19 cellular contexts compared by ENCODE assay signal in genomic region chr7:6011541-6011940, GRCh38. TPM values are rescaled to one million over a fixed set of nuclear protein-coding genes. Genes with fewer than 3 reads are reported as not detected.
A peak's percentile ranks its signal among the peaks of the same experiment; 100 is the strongest.
DNase-seq lines count a peak whose midpoint lies in the region; ATAC-seq and TF ChIP-seq lines count a peak whose summit lies in the region.
"Had no signal": no experiment of that assay in that cellular context is flagged by ENCODE, and none has a peak within 500 bp of the region (broad histone marks: within the 10 kb centered on the region; RNA-seq: fewer than 3 reads in every experiment).

No MANE protein-coding gene starts in this region.

- no peak for TF ChIP-seq CTCF in activated CD8-positive, alpha-beta T cell treated with anti-CD3 and anti-CD28 coated beads for 36 hours (IDR thresholded peaks at IDR 0.05)
- TF ChIP-seq CTCF in lower lobe of right lung (IDR thresholded peaks at IDR 0.05) = no peak
- no peak for TF ChIP-seq CTCF in type B pancreatic cell (conservative IDR thresholded peaks at IDR 0.05)
- no peak for TF ChIP-seq CTCF in GM13976 (IDR thresholded peaks at IDR 0.05; ENCODE audit: borderline replicate concordance, control extremely low read depth, extremely low read depth, insufficient read depth, missing control alignments)

- H3K4me3 ChIP-seq in lower lobe of right lung = no peak overlapping the region
- H3K4me3 ChIP-seq: heart left ventricle, spleen, tibial artery had no signal

- H3K4me3 Mint-ChIP-seq in activated naive CD4-positive, alpha-beta T cell treated with anti-CD3 and anti-CD28 coated beads, Interleukin-2, amount 50 U/mL, for 24 hours = peak overlapping the region; percentile 93
- H3K4me3 Mint-ChIP-seq in activated naive CD4-positive, alpha-beta T cell treated with anti-CD3 and anti-CD28 coated beads, Interleukin-2, amount 10 ng/mL, durations not matched to agents 7 days and 5 days = no peak overlapping the region
- H3K4me3 Mint-ChIP-seq in activated CD8-positive, alpha-beta T cell treated with anti-CD3 and anti-CD28 coated beads for 36 hours = peak overlapping the region; percentile 88
- peak overlapping the region; percentile 95 for H3K4me3 Mint-ChIP-seq in type B pancreatic cell

- H3K9me3 ChIP-seq in lower lobe of right lung = no peaks in the 10 kb centered on the region
- H3K9me3 ChIP-seq: heart left ventricle, neutrophil, spleen, tibial artery had no signal

- ATAC-seq in activated CD8-positive, alpha-beta T cell treated with anti-CD3 and anti-CD28 coated beads for 36 hours = no peak
- ATAC-seq in lower lobe of right lung = no peak
- no peak for ATAC-seq in GM19463 (IDR thresholded peaks at IDR 0.05; ENCODE audit: unreplicated experiment)
- ATAC-seq: heart left ventricle, left colon had no signal

- CTCF ChIA-PET in activated naive CD4-positive, alpha-beta T cell treated with anti-CD3 and anti-CD28 coated beads, Interleukin-2, amount 10 ng/mL, durations not matched to agents 7 days and 5 days (lab: Charles Lee) = no interaction called here
- CTCF ChIA-PET in activated CD8-positive, alpha-beta T cell treated with anti-CD3 and anti-CD28 coated beads for 36 hours (lab: Charles Lee) = no interaction called here

- peaks cover 26% of the 10 kb centered on the region for H3K36me3 ChIP-seq in lower lobe of right lung

- intact Hi-C loops in activated CD8-positive, alpha-beta T cell treated with anti-CD3 and anti-CD28 coated beads for 36 hours (cut with micrococcal nuclease) = no loop called here
- intact Hi-C loops in lower lobe of right lung (cut with DNase I) = no loop called here

- peaks cover 37% of the 10 kb centered on the region for H3K4me1 Mint-ChIP-seq in activated naive CD4-positive, alpha-beta T cell treated with anti-CD3 and anti-CD28 coated beads, Interleukin-2, amount 50 U/mL, for 24 hours
- H3K4me1 Mint-ChIP-seq in activated naive CD4-positive, alpha-beta T cell treated with anti-CD3 and anti-CD28 coated beads, Interleukin-2, amount 10 ng/mL, durations not matched to agents 7 days and 5 days = peaks cover 42% of the 10 kb centered on the region
- H3K4me1 Mint-ChIP-seq in activated CD8-positive, alpha-beta T cell treated with anti-CD3 and anti-CD28 coated beads for 36 hours (ENCODE audit: low read depth) = peaks cover 49% of the 10 kb centered on the region
- peaks cover 33% of the 10 kb centered on the region for H3K4me1 Mint-ChIP-seq in type B pancreatic cell (ENCODE audit: unreplicated experiment)

- H3K9me3 Mint-ChIP-seq in activated naive CD4-positive, alpha-beta T cell treated with anti-CD3 and anti-CD28 coated beads, Interleukin-2, amount 50 U/mL, for 24 hours = no peaks in the 10 kb centered on the region
- no peaks in the 10 kb centered on the region for H3K9me3 Mint-ChIP-seq in activated naive CD4-positive, alpha-beta T cell treated with anti-CD3 and anti-CD28 coated beads, Interleukin-2, amount 10 ng/mL, durations not matched to agents 7 days and 5 days
- H3K9me3 Mint-ChIP-seq in activated CD8-positive, alpha-beta T cell treated with anti-CD3 and anti-CD28 coated beads for 36 hours = no peaks in the 10 kb centered on the region
- no peaks in the 10 kb centered on the region for H3K9me3 Mint-ChIP-seq in type B pancreatic cell

- peak overlapping the region; percentile 38 for H3K27ac ChIP-seq in lower lobe of right lung
- H3K27ac ChIP-seq: brain microvascular endothelial cell, HL-60, neutrophil, spleen, tibial artery, WERI-Rb-1 had no signal

- no peaks in the 10 kb centered on the region for H3K27me3 ChIP-seq in lower lobe of right lung (ENCODE audit: low read depth)
- H3K27me3 ChIP-seq: brain microvascular endothelial cell, heart left ventricle, neutrophil, spleen, tibial artery had no signal

- peaks cover 7% of the 10 kb centered on the region for H3K36me3 Mint-ChIP-seq in activated naive CD4-positive, alpha-beta T cell treated with anti-CD3 and anti-CD28 coated beads, Interleukin-2, amount 50 U/mL, for 24 hours
- H3K36me3 Mint-ChIP-seq in activated naive CD4-positive, alpha-beta T cell treated with anti-CD3 and anti-CD28 coated beads, Interleukin-2, amount 10 ng/mL, durations not matched to agents 7 days and 5 days = peaks cover 16% of the 10 kb centered on the region
- peaks cover 40% of the 10 kb centered on the region for H3K36me3 Mint-ChIP-seq in activated CD8-positive, alpha-beta T cell treated with anti-CD3 and anti-CD28 coated beads for 36 hours (ENCODE audit: low read depth)
- peaks cover 11% of the 10 kb centered on the region for H3K36me3 Mint-ChIP-seq in type B pancreatic cell

- DNase-seq in activated naive CD4-positive, alpha-beta T cell treated with anti-CD3 and anti-CD28 coated beads, Interleukin-2, amount 10 ng/mL, durations not matched to agents 7 days and 5 days = no peak
- no peak for DNase-seq in activated CD8-positive, alpha-beta T cell treated with anti-CD3 and anti-CD28 coated beads for 36 hours
- DNase-seq in lower lobe of right lung (no peak), type B pancreatic cell (ENCODE audit: extremely low spot score, unreplicated experiment) (no peak), NCI-H1436 (lab: John Stamatoyannopoulos, UW) (no peak), GM13976 (ENCODE audit: low spot score) (no peak)
- DNase-seq: brain microvascular endothelial cell; heart left ventricle; left colon; NCI-H2081; NK-92 treated with Interleukin-12 subunit alpha and Interleukin-12 subunit beta, amount 100 ng/mL, for 24 hours; spleen; tibial artery; WERI-Rb-1 had no signal

- in situ Hi-C loops in GM13976 (cut with MboI; ENCODE audit: low sequenced_read_pairs, unreplicated experiment) = no loop called here

- POLR2A ChIA-PET in activated CD8-positive, alpha-beta T cell treated with anti-CD3 and anti-CD28 coated beads for 36 hours (lab: Charles Lee) = no interaction called here

- peaks cover 52% of the 10 kb centered on the region for H3K4me1 ChIP-seq in lower lobe of right lung

- H3K27ac Mint-ChIP-seq in activated naive CD4-positive, alpha-beta T cell treated with anti-CD3 and anti-CD28 coated beads, Interleukin-2, amount 50 U/mL, for 24 hours = peak overlapping the region; percentile 59
- no peak overlapping the region for H3K27ac Mint-ChIP-seq in activated naive CD4-positive, alpha-beta T cell treated with anti-CD3 and anti-CD28 coated beads, Interleukin-2, amount 10 ng/mL, durations not matched to agents 7 days and 5 days
- peak overlapping the region; percentile 70 for H3K27ac Mint-ChIP-seq in activated CD8-positive, alpha-beta T cell treated with anti-CD3 and anti-CD28 coated beads for 36 hours
- H3K27ac Mint-ChIP-seq in type B pancreatic cell = peak overlapping the region; percentile 97

- no peaks in the 10 kb centered on the region for H3K27me3 Mint-ChIP-seq in activated naive CD4-positive, alpha-beta T cell treated with anti-CD3 and anti-CD28 coated beads, Interleukin-2, amount 50 U/mL, for 24 hours
- no peaks in the 10 kb centered on the region for H3K27me3 Mint-ChIP-seq in activated naive CD4-positive, alpha-beta T cell treated with anti-CD3 and anti-CD28 coated beads, Interleukin-2, amount 10 ng/mL, durations not matched to agents 7 days and 5 days
- H3K27me3 Mint-ChIP-seq in activated CD8-positive, alpha-beta T cell treated with anti-CD3 and anti-CD28 coated beads for 36 hours = no peaks in the 10 kb centered on the region
- H3K27me3 Mint-ChIP-seq in type B pancreatic cell = no peaks in the 10 kb centered on the region

RNA-seq across cellular contexts. Expression of gene AIMP2, which starts 2.5 kb away (rescaled TPM):
- total RNA-seq in activated CD8-positive, alpha-beta T cell treated with anti-CD3 and anti-CD28 coated beads for 36 hours = 10 to 100 TPM; 50.6 to 54.7 TPM
- total RNA-seq in lower lobe of right lung (17.4 TPM), type B pancreatic cell (ENCODE audit: low replicate concordance) (40.2 and 40.5 TPM in 2 replicates)

RNA-seq across cellular contexts. Expression of gene PMS2, which starts 2.7 kb away (rescaled TPM):
- 10 to 100 TPM; 20.5 to 22.8 TPM for total RNA-seq in activated CD8-positive, alpha-beta T cell treated with anti-CD3 and anti-CD28 coated beads for 36 hours
- total RNA-seq in lower lobe of right lung (10.1 TPM), type B pancreatic cell (ENCODE audit: low replicate concordance) (20.6 and 22.6 TPM in 2 replicates)

RNA-seq across cellular contexts. Expression of gene ANKRD61, which starts 19.6 kb away (rescaled TPM):
- total RNA-seq in activated CD8-positive, alpha-beta T cell treated with anti-CD3 and anti-CD28 coated beads for 36 hours = under 1 TPM in 1 of 2 experiments, not detected in 1; 0.27 TPM
- total RNA-seq in lower lobe of right lung (not detected), type B pancreatic cell (ENCODE audit: low replicate concordance) (0.31 TPM in 1 of 2 replicates, not detected in the other)
- total RNA-seq: left colon had no signal

RNA-seq across cellular contexts. Expression of gene RSPH10B, which starts 41.1 kb away (rescaled TPM):
- under 1 TPM in 1 of 2 experiments, not detected in 1; 0.59 TPM for total RNA-seq in activated CD8-positive, alpha-beta T cell treated with anti-CD3 and anti-CD28 coated beads for 36 hours
- 2.7 TPM for total RNA-seq in lower lobe of right lung
- total RNA-seq in type B pancreatic cell (ENCODE audit: low replicate concordance) = 0.36 and 0.85 TPM in 2 replicates
- total RNA-seq: H4, left colon had no signal

RNA-seq across cellular contexts. Expression of gene EIF2AK1, which starts 47.4 kb away (rescaled TPM):
- 100 to 1,000 TPM; 110 to 115 TPM for total RNA-seq in activated CD8-positive, alpha-beta T cell treated with anti-CD3 and anti-CD28 coated beads for 36 hours
- total RNA-seq in lower lobe of right lung = 72.0 TPM
- total RNA-seq in type B pancreatic cell (ENCODE audit: low replicate concordance) = 107 and 118 TPM in 2 replicates
